10 cellular contexts compared by ENCODE assay signal in the genomic region with DNA sequence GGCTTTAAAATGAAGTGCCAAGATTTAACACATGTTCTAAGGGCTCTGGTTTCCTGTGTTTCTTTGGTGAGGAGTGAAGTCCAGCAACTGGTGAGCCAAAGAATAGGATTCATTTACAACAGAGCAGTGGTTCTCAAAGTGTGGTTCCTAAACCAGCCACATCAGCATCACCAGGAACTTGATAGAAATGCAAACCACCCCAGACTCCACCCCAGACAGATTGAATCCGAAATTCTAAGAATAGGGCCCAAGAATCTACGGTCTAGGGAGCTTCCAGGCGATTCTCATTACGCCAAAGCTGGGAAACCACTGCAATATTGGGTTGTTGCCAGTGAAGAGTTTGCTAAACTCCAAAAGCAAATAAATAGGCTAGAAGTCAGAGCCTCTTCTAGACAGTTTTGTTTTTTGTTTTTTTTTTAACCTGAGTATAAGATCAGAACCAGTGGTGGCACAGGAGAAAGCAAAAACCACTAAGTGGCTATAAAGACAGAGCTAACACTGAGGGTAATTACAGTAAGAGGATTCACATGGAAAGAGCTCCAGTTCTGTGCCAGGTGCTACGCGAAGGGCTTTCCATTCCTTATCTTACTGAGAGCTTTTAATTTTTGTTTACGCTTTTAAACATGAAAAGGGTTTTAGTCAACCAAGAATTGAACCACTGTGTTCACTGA. TPM values are rescaled to one million over a fixed set of nuclear protein-coding genes. Genes with fewer than 3 reads are reported as not detected.
A peak's percentile ranks its signal among the peaks of the same experiment; 100 is the strongest.
DNase-seq lines count a peak whose midpoint lies in the region; ATAC-seq and TF ChIP-seq lines count a peak whose summit lies in the region.
"Had no signal": no experiment of that assay in that cellular context is flagged by ENCODE, and none has a peak within 500 bp of the region (broad histone marks: within the 10 kb centered on the region; RNA-seq: fewer than 3 reads in every experiment).

No MANE protein-coding gene starts in this region.

- no peak for TF ChIP-seq CTCF in brain microvascular endothelial cell (IDR thresholded peaks at IDR 0.05; ENCODE audit: low read depth, low read length, missing control alignments)
- no peak for TF ChIP-seq CTCF in right lobe of liver (IDR thresholded peaks at IDR 0.05)
- TF ChIP-seq CTCF in type B pancreatic cell (conservative IDR thresholded peaks at IDR 0.05): no peak
- no peak for TF ChIP-seq CTCF in PC-9 (conservative IDR thresholded peaks at IDR 0.05)

- H3K4me3 ChIP-seq in brain microvascular endothelial cell (ENCODE audit: low read depth, low read length) (no peak overlapping the region), right lobe of liver (peak overlapping the region in 2 of 3 donors; percentile 14 to 30), PC-9 (no peak overlapping the region)

- intact Hi-C loops in right lobe of liver (cut with DNase I): no loop called here
- intact Hi-C loops in PC-9 (cut with micrococcal nuclease; ENCODE audit: unreplicated experiment): no loop called here

- peak; percentile 99 for DNase-seq in NCI-H1105 treated with DMSO at 0.1 percent for 48 hours (lab: John Stamatoyannopoulos, UW)
- peak; percentile 28 for DNase-seq in brain microvascular endothelial cell
- DNase-seq in right lobe of liver: peak in 1 of 3 donors; percentile 60
- no peak for DNase-seq in type B pancreatic cell (ENCODE audit: extremely low spot score, unreplicated experiment)
- DNase-seq in PC-9: no peak
- DNase-seq in GM19240 (ENCODE audit: insufficient read length, low spot score): no peak
- DNase-seq: stimulated activated naive CD8-positive, alpha-beta T cell treated with anti-CD3 and anti-CD28 coated beads, Interleukin-15, Interleukin-2, amounts not matched to agents 100 U/mL and 50 U/mL, for 24 hours had no signal

- H3K4me3 Mint-ChIP-seq in type B pancreatic cell: no peak overlapping the region
- H3K4me3 Mint-ChIP-seq: central memory CD8-positive, alpha-beta T cell had no signal

- ATAC-seq in right lobe of liver (peak; percentile 69 to 82 (median 78)), HG02852 (IDR thresholded peaks at IDR 0.05; ENCODE audit: unreplicated experiment) (no peak)
- ATAC-seq: stimulated activated naive CD8-positive, alpha-beta T cell treated with anti-CD3 and anti-CD28 coated beads, Interleukin-15, Interleukin-2, amounts not matched to agents 100 U/mL and 50 U/mL, for 24 hours had no signal

- no peaks in the 10 kb centered on the region for H3K9me2 ChIP-seq in PC-9 (ENCODE audit: insufficient read depth)

- peaks cover 0 to 32% (median 15%) of the 10 kb centered on the region in 4 donors for H3K4me1 ChIP-seq in right lobe of liver
- H3K4me1 ChIP-seq in PC-9 (replicated peaks; ENCODE audit: insufficient read depth): no peaks in the 10 kb centered on the region

- WGBS in right lobe of liver (ENCODE audit: insufficient coverage, low coverage, low lambda C conversion rate, missing lambda C conversion rate): 5% methylated on average over 7 of the region's 7 CpGs

- no peaks in the 10 kb centered on the region for H3F3A ChIP-seq in PC-9 (ENCODE audit: insufficient read depth, low read depth)

- H3K9me3 ChIP-seq in right lobe of liver (no peaks in the 10 kb centered on the region), PC-9 (ENCODE audit: insufficient read depth, low read depth) (no peaks in the 10 kb centered on the region)

- H3K27me3 ChIP-seq in brain microvascular endothelial cell (replicated peaks) (no peaks in the 10 kb centered on the region), right lobe of liver (no peaks in the 10 kb centered on the region), PC-9 (ENCODE audit: insufficient read depth, low read depth) (peaks cover 3% of the 10 kb centered on the region; the same call in 1 of the 2 replicates)

- CTCF ChIA-PET in PC-9 (lab: Charles Lee): no interaction called here

- in situ Hi-C loops in brain microvascular endothelial cell (cut with HindIII; ENCODE audit: low pct_ligation_motif_present, low sequenced_read_pairs): no loop called here

- no TSS peak for BruUV-seq in PC-9 (replicated peaks; lab: Mats Ljungman, UMichigan)

- TF ChIP-seq POLR2A in right lobe of liver (IDR thresholded peaks at IDR 0.05): no peak

- H3K27me3 Mint-ChIP-seq in type B pancreatic cell: no peaks in the 10 kb centered on the region

- no peaks in the 10 kb centered on the region for H3K9me3 Mint-ChIP-seq in type B pancreatic cell
- H3K9me3 Mint-ChIP-seq: central memory CD8-positive, alpha-beta T cell had no signal

- H3K36me3 ChIP-seq in brain microvascular endothelial cell (replicated peaks) (no peaks in the 10 kb centered on the region), right lobe of liver (no peaks in the 10 kb centered on the region), PC-9 (ENCODE audit: low read depth) (no peaks in the 10 kb centered on the region)

- H3K4me1 Mint-ChIP-seq in type B pancreatic cell (ENCODE audit: unreplicated experiment): peaks cover 29% of the 10 kb centered on the region
- H3K4me1 Mint-ChIP-seq: central memory CD8-positive, alpha-beta T cell had no signal

- H3K27ac ChIP-seq in brain microvascular endothelial cell (peak overlapping the region; percentile 12), right lobe of liver (peak overlapping the region; percentile 82 to 95 (median 90)), PC-9 (no peak overlapping the region)
- H3K27ac ChIP-seq: HL-60 had no signal

- H3K4me2 ChIP-seq in PC-9: no peak overlapping the region

- no peaks in the 10 kb centered on the region for H3K79me2 ChIP-seq in PC-9 (ENCODE audit: low read depth)

- peak overlapping the region; percentile 20 for H3K27ac Mint-ChIP-seq in type B pancreatic cell

- POLR2A ChIA-PET in PC-9 (lab: Charles Lee; ENCODE audit: unreplicated experiment): no interaction called here

- H2AFZ ChIP-seq in PC-9: no peak overlapping the region

- no peaks in the 10 kb centered on the region for H3K36me3 Mint-ChIP-seq in type B pancreatic cell

- H4K20me1 ChIP-seq in PC-9 (ENCODE audit: insufficient read depth): no peaks in the 10 kb centered on the region

RNA-seq across cellular contexts. Expression of a gene that starts 42.5 kb away (rescaled TPM):
- total RNA-seq in right lobe of liver: 1 to 10 TPM; 1.0 to 6.8 (median 3.9) TPM
- 0.60 TPM in 1 of 2 replicates, not detected in the other for total RNA-seq in type B pancreatic cell (ENCODE audit: low replicate concordance)
- not detected in 2 replicates for total RNA-seq in PC-9 (2021)

RNA-seq across cellular contexts. Expression of a gene that starts 51.9 kb away (rescaled TPM):
- total RNA-seq in right lobe of liver: 100 to 1,000 TPM; 107 to 428 (median 326) TPM
- 0.56 TPM in 1 of 2 replicates, not detected in the other for total RNA-seq in type B pancreatic cell (ENCODE audit: low replicate concordance)
- total RNA-seq in PC-9 (2021): not detected in 2 replicates

Comparison
In these comparisons a context has a peak if more than half of its experiments do, and no peak if none do; other contexts are left out.
1. DNase-seq: peak in NCI-H1105 treated with DMSO at 0.1 percent for 48 hours (single experiment) and brain microvascular endothelial cell (single experiment); none in type B pancreatic cell (single experiment), PC-9 (0 of 2) and GM19240 (single experiment).
2. H3K4me3 ChIP-seq: peak in right lobe of liver (2 of 3); none in brain microvascular endothelial cell (single experiment) and PC-9 (single experiment).
3. RNA of a gene that starts 51.9 kb away (total RNA-seq): 107 to 428 TPM in right lobe of liver; 0.56 TPM in type B pancreatic cell and not detected in PC-9; every median in the first group is over 10 times any median in the second.